In genomic region chr2:12806535-12806934, GRCh38 we compare ENCODE assay signal across 22 cellular contexts.
DNase-seq lines count a peak whose midpoint lies in the region; ATAC-seq, FAIRE-seq and TF ChIP-seq lines count a peak whose summit lies in the region.
"Had no signal": no experiment of that assay in that cellular context is flagged by ENCODE, and none has a peak within 500 bp of the region (broad histone marks: within the 10 kb centered on the region; RNA-seq: fewer than 3 reads in every experiment).

No MANE protein-coding gene starts in this region.

- intact Hi-C loops in right lobe of liver (cut with DNase I) = no loop called here
- intact Hi-C loops in HepG2 (cut with micrococcal nuclease; ENCODE audit: unreplicated experiment) = no loop called here
- intact Hi-C loops in right cardiac atrium (cut with DNase I) = loop anchor here in 1 of 4 donors (5.0 kb wide), 1 partner anchor 126 kb away; no protein-coding TSS in a partner anchor
- intact Hi-C loops in sigmoid colon (cut with DNase I) = no loop called here
- intact Hi-C loops in activated naive CD4-positive, alpha-beta T cell treated with anti-CD3 and anti-CD28 coated beads for 36 hours (cut with micrococcal nuclease) = no loop called here

- no peak overlapping the region for H3K4me2 ChIP-seq in HepG2 (ENCODE audit: low read depth, low read length)

- WGBS in right lobe of liver (ENCODE audit: insufficient coverage, low coverage, low lambda C conversion rate, missing lambda C conversion rate) = 43% methylated on average over 3 of the region's 3 CpGs
- 19% methylated on average over 3 of the region's 3 CpGs for WGBS in HepG2 (ENCODE audit: low lambda C conversion rate)
- WGBS in right cardiac atrium = 36% methylated on average over 3 of the region's 3 CpGs
- WGBS in sigmoid colon, 2 donors = 59 to 74% methylated on average over 3 of the region's 3 CpGs

- FAIRE-seq in HepG2 (lab: Jason Lieb, UNC) = no peak
- FAIRE-seq: A204.1, GM19239 had no signal

- H3K27me3 ChIP-seq in right lobe of liver (no peaks in the 10 kb centered on the region), HepG2 (ENCODE audit: control insufficient read depth in 1 of 2, insufficient read depth in 2 of 2, low read length in 2 of 2) (no peaks in the 10 kb centered on the region), right cardiac atrium (ENCODE audit: control insufficient read depth, insufficient read depth) (no peaks in the 10 kb centered on the region), sigmoid colon (no peaks in the 10 kb centered on the region), H7 (ENCODE audit: control insufficient read depth, insufficient read depth, low read length) (no peaks in the 10 kb centered on the region)
- H3K27me3 ChIP-seq: MG63 had no signal

- POLR2A ChIA-PET in HepG2 (lab: Yijun Ruan, JAX) = no interaction called here

- no peaks in the 10 kb centered on the region for H3K4me1 ChIP-seq in right lobe of liver
- H3K4me1 ChIP-seq in HepG2 (ENCODE audit: insufficient read depth, low read length) = no peaks in the 10 kb centered on the region
- H3K4me1 ChIP-seq in right cardiac atrium (ENCODE audit: control insufficient read depth, insufficient read depth, low read length) = peaks cover 16% of the 10 kb centered on the region
- peaks cover 0 to 29% (median 17%) of the 10 kb centered on the region in 4 donors for H3K4me1 ChIP-seq in sigmoid colon

- H3K4me3 Mint-ChIP-seq in activated naive CD4-positive, alpha-beta T cell treated with anti-CD3 and anti-CD28 coated beads for 36 hours = no peak overlapping the region
- H3K4me3 Mint-ChIP-seq: B cell, CD14-positive monocyte had no signal

- no peak for TF ChIP-seq RAD21 in HepG2 (CRISPR knock-in tag; IDR thresholded peaks at IDR 0.05)

- H3K36me3 ChIP-seq in right lobe of liver (no peaks in the 10 kb centered on the region), HepG2 (replicated peaks in 1 of 2; ENCODE audit: control insufficient read depth in 1 of 2, insufficient read depth in 2 of 2, low read length in 2 of 2) (no peaks in the 10 kb centered on the region), sigmoid colon (no peaks in the 10 kb centered on the region), H7 (replicated peaks; ENCODE audit: control insufficient read depth, insufficient read depth, low read length) (no peaks in the 10 kb centered on the region)
- H3K36me3 ChIP-seq: MG63 had no signal

- H3K4me3 ChIP-seq in right lobe of liver (no peak overlapping the region), HepG2 (replicated peaks in 1 of 3; ENCODE audit: insufficient read depth in 1 of 3, low read depth in 2 of 3, low read length in 3 of 3) (no peak overlapping the region), right cardiac atrium (ENCODE audit: low read length) (no peak overlapping the region), sigmoid colon (no peak overlapping the region), H7 (ENCODE audit: insufficient read depth, low read depth, low read length) (no peak overlapping the region)
- H3K4me3 ChIP-seq: MG63, SK-N-MC had no signal

- H3K9me3 ChIP-seq in right lobe of liver (no peaks in the 10 kb centered on the region), HepG2 (ENCODE audit: low read length) (peaks cover 16% of the 10 kb centered on the region; the same call in 1 of the 2 replicates), right cardiac atrium (ENCODE audit: control insufficient read depth, low read length) (no peaks in the 10 kb centered on the region), sigmoid colon (no peaks in the 10 kb centered on the region)

- no peaks in the 10 kb centered on the region for H3K36me3 Mint-ChIP-seq in activated naive CD4-positive, alpha-beta T cell treated with anti-CD3 and anti-CD28 coated beads for 36 hours (ENCODE audit: low read depth)

- no TSS peak for BruUV-seq in HepG2 (replicated peaks; lab: Mats Ljungman, UMichigan)

- H3K27ac Mint-ChIP-seq in activated naive CD4-positive, alpha-beta T cell treated with anti-CD3 and anti-CD28 coated beads for 36 hours = no peak overlapping the region
- H3K27ac Mint-ChIP-seq: B cell, CD14-positive monocyte had no signal

- DNase-seq in right lobe of liver (no peak), HepG2 (ENCODE audit: low spot score) (no peak), right cardiac atrium (peak in 1 of 3 donors; percentile 50), sigmoid colon (no peak), RPMI8226 (no peak), H7 (no peak)
- no peak for DNase-seq in activated naive CD4-positive, alpha-beta T cell treated with anti-CD3 and anti-CD28 coated beads for 36 hours
- DNase-seq: DMS53, GDM1, MG63, NCI-H1048, NCI-H1417 treated with DMSO at 0.1 percent for 48 hours, NCI-H187, NCI-H446, NCI-H526 treated with DMSO at 0.1 percent for 48 hours, OCI-M1, SHP77 treated with DMSO at 0.1 percent for 48 hours had no signal

- no peaks in the 10 kb centered on the region for H3K79me2 ChIP-seq in HepG2 (ENCODE audit: insufficient read depth, low read length)

- H3K9ac ChIP-seq in HepG2 (ENCODE audit: insufficient read depth, low read depth, low read length) = no peak overlapping the region

- TF ChIP-seq POLR2A in right lobe of liver (IDR thresholded peaks at IDR 0.05) (no peak), HepG2 (IDR thresholded peaks at IDR 0.05; ENCODE audit: insufficient read depth in 1 of 2, low read depth in 2 of 2, low read length in 2 of 2) (no peak), sigmoid colon (IDR thresholded peaks at IDR 0.05) (no peak)

- H3K4me1 Mint-ChIP-seq in activated naive CD4-positive, alpha-beta T cell treated with anti-CD3 and anti-CD28 coated beads for 36 hours (ENCODE audit: low read depth) = peaks cover 11% of the 10 kb centered on the region
- H3K4me1 Mint-ChIP-seq: B cell had no signal

- CTCF ChIA-PET in HepG2 (lab: Yijun Ruan, JAX; ENCODE audit: low intra/inter-chr PET ratio, low total read pairs) = no interaction called here
- CTCF ChIA-PET in activated naive CD4-positive, alpha-beta T cell treated with anti-CD3 and anti-CD28 coated beads for 36 hours (lab: Charles Lee) = interaction anchor here (1.1 kb wide), 1 partner anchor 200 kb away, joined by 3 read pairs; no protein-coding TSS in a partner anchor

- TF ChIP-seq CTCF in right lobe of liver (IDR thresholded peaks at IDR 0.05) (no peak), HepG2 (CRISPR knock-in tag; IDR thresholded peaks at IDR 0.05) (no peak), sigmoid colon (IDR thresholded peaks at IDR 0.05) (no peak)

- H3K27me3 Mint-ChIP-seq in activated naive CD4-positive, alpha-beta T cell treated with anti-CD3 and anti-CD28 coated beads for 36 hours (ENCODE audit: low read depth) = peaks cover 7% of the 10 kb centered on the region

- no peaks in the 10 kb centered on the region for H4K20me1 ChIP-seq in HepG2 (ENCODE audit: insufficient read depth, low read length)

- in situ Hi-C loops in HepG2 (cut with HindIII; ENCODE audit: extremely low pct_ligation_motif_present, low pct_unique_long_range_greater_than_20kb) = no loop called here

- no peak for TF ChIP-seq EP300 in HepG2 (IDR thresholded peaks at IDR 0.05; ENCODE audit: low read depth in 2 of 2, low read length in 2 of 2)
- TF ChIP-seq EP300 in HepG2 (CRISPR knock-in tag; IDR thresholded peaks at IDR 0.05; ENCODE audit: borderline replicate concordance) = no peak
- no peak for TF ChIP-seq EP300 in sigmoid colon (IDR thresholded peaks at IDR 0.05)

- H3K9me3 Mint-ChIP-seq in activated naive CD4-positive, alpha-beta T cell treated with anti-CD3 and anti-CD28 coated beads for 36 hours = peaks cover 11% of the 10 kb centered on the region

- no peak overlapping the region for H2AFZ ChIP-seq in HepG2 (ENCODE audit: low read length)

- ATAC-seq in right lobe of liver = peak in 3 of 4 donors; percentile 12 to 46 (median 20)
- no peak for ATAC-seq in HepG2
- peak; percentile 44 to 76 for ATAC-seq in right cardiac atrium

- H3K27ac ChIP-seq in right lobe of liver (no peak overlapping the region), HepG2 (ENCODE audit: extremely low read length, insufficient read depth, low read length) (no peak overlapping the region), right cardiac atrium (ENCODE audit: low read length) (peak overlapping the region; percentile 17), sigmoid colon (peak overlapping the region; percentile 2 to 52 (median 30))
- H3K27ac ChIP-seq: SK-N-MC had no signal

TF ChIP-seq in HepG2, 621 proteins besides CTCF, POLR2A, EP300 and RAD21 (continues in another document):
- TF ChIP-seq PHF8 (CRISPR knock-in tag; IDR thresholded peaks at IDR 0.05) (no peak), RBM39 (IDR thresholded peaks at IDR 0.05; ENCODE audit: low read depth, low read length, poor library complexity, severe bottlenecking) (no peak), TAF15 (IDR thresholded peaks at IDR 0.05; ENCODE audit: low read depth, low read length, poor library complexity, severe bottlenecking) (no peak), ZNF724P (CRISPR knock-in tag; IDR thresholded peaks at IDR 0.05; ENCODE audit: borderline replicate concordance) (no peak), JUNB (CRISPR knock-in tag; IDR thresholded peaks at IDR 0.05; ENCODE audit: borderline replicate concordance) (no peak), ZNF460 (CRISPR knock-in tag; IDR thresholded peaks at IDR 0.05; ENCODE audit: borderline replicate concordance) (no peak), PRMT3 (CRISPR knock-in tag; IDR thresholded peaks at IDR 0.05; ENCODE audit: borderline replicate concordance, low read depth) (no peak)
- TF ChIP-seq, protein P1, sequence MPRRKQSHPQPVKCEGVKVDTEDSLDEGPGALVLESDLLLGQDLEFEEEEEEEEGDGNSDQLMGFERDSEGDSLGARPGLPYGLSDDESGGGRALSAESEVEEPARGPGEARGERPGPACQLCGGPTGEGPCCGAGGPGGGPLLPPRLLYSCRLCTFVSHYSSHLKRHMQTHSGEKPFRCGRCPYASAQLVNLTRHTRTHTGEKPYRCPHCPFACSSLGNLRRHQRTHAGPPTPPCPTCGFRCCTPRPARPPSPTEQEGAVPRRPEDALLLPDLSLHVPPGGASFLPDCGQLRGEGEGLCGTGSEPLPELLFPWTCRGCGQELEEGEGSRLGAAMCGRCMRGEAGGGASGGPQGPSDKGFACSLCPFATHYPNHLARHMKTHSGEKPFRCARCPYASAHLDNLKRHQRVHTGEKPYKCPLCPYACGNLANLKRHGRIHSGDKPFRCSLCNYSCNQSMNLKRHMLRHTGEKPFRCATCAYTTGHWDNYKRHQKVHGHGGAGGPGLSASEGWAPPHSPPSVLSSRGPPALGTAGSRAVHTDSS (CRISPR knock-in tag; conservative IDR thresholded peaks at IDR 0.05) = no peak

Comparison
In these comparisons a context has a peak if more than half of its experiments do, and no peak if none do; other contexts are left out.
1. H3K27ac ChIP-seq: peak in right cardiac atrium (single experiment) and sigmoid colon (4 of 4); none in right lobe of liver (0 of 3) and HepG2 (single experiment).